9 cellular contexts compared by ENCODE assay signal in the genomic region with DNA sequence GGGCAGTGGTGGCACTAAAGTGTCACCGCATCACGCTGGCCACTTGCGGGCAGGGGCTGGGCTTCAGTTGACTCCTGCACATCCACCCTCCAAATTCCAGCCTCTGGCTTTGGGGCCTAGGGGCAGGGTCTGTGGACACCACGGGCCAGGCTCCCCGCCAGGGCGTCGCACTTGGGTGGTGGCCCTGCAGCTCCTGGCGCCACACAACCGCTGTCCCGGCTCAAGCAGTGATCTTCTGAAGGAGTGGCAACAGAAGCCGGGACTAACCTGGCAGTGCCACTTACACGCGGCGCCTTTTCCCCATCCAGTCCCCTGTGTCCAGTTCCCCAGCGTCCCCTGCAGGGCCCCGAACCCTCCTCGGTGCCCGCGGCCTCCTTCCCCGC.
DNase-seq lines count a peak whose midpoint lies in the region; ATAC-seq, FAIRE-seq and TF ChIP-seq lines count a peak whose summit lies in the region.
"Had no signal": no experiment of that assay in that cellular context is flagged by ENCODE, and none has a peak within 500 bp of the region (broad histone marks: within the 10 kb centered on the region; RNA-seq: fewer than 3 reads in every experiment).

No MANE protein-coding gene starts in this region.

- DNase-seq in astrocyte of the spinal cord (ENCODE audit: low read depth, low spot score), result no peak
- no peak for DNase-seq in left lung
- DNase-seq in stomach, result no peak
- DNase-seq in H54 (ENCODE audit: insufficient read length, low spot score), result no peak
- DNase-seq: activated B cell treated with CpG ODN at 0.5 μM for 24 hours had no signal

- TF ChIP-seq CTCF in HEK293 (tag by site-specific recombination; IDR thresholded peaks at IDR 0.05), result no peak
- no peak for TF ChIP-seq CTCF in astrocyte of the spinal cord (IDR thresholded peaks at IDR 0.05; ENCODE audit: low read depth, low read length)
- no peak for TF ChIP-seq CTCF in left lung (IDR thresholded peaks at IDR 0.05)
- TF ChIP-seq CTCF in stomach (IDR thresholded peaks at IDR 0.05), result no peak

- intact Hi-C loops in left lung (cut with DNase I), result no loop called here
- intact Hi-C loops in stomach (cut with DNase I; ENCODE audit: low total_unique reads), result no loop called here

- H3K27ac ChIP-seq in HEK293 (ENCODE audit: extremely low read depth, low read depth, low read length), result peak overlapping the region; percentile 71; the same call in 1 of the 2 replicates
- no peak overlapping the region for H3K27ac ChIP-seq in left lung
- H3K27ac ChIP-seq in stomach, result peak overlapping the region in 1 of 5 donors; percentile 32

- peaks cover 3% of the 10 kb centered on the region; the same call in 1 of the 2 replicates for H3K4me1 ChIP-seq in HEK293 (ENCODE audit: control insufficient read depth, insufficient read depth, low read length)
- no peaks in the 10 kb centered on the region for H3K4me1 ChIP-seq in left lung
- peaks cover 0 to 15% (median 13%) of the 10 kb centered on the region in 4 donors for H3K4me1 ChIP-seq in stomach

- no peak for TF ChIP-seq EP300 in stomach (IDR thresholded peaks at IDR 0.05)

- POLR2A ChIA-PET in HEK293 (lab: Yijun Ruan, JAX), result interaction anchor here (1.1 kb wide), 1 partner anchor 134 kb away, joined by 4 read pairs; a partner anchor contains a TSS

- in situ Hi-C loops in astrocyte of the spinal cord (cut with HindIII; ENCODE audit: low sequenced_read_pairs), result no loop called here

- ATAC-seq in left lung, result peak; percentile 19
- no peak for ATAC-seq in GM21515 (IDR thresholded peaks at IDR 0.05; ENCODE audit: unreplicated experiment)
- ATAC-seq in HG02870 (IDR thresholded peaks at IDR 0.05; ENCODE audit: unreplicated experiment), result no peak

- WGBS in stomach, 5 donors, result 25 to 53% (median 38%) methylated on average over 9 to 20 of the region's 20 CpGs

- peak overlapping the region; percentile 61 for H3K4me3 ChIP-seq in HEK293 (ENCODE audit: low read depth, low read length)
- peak overlapping the region; percentile 55 for H3K4me3 ChIP-seq in astrocyte of the spinal cord (ENCODE audit: low read depth, low read length)
- H3K4me3 ChIP-seq in left lung, result peak overlapping the region; percentile 40 to 43
- peak overlapping the region; percentile 49 to 63 (median 54) for H3K4me3 ChIP-seq in stomach

- no peak for FAIRE-seq in H54 (lab: Jason Lieb, UNC)
- FAIRE-seq: frontal cortex had no signal

- TF ChIP-seq POLR2A in stomach (IDR thresholded peaks at IDR 0.05) (no peak), H54 (IDR thresholded peaks at IDR 0.05; ENCODE audit: low read depth, low read length) (no peak)

- CTCF ChIA-PET in HEK293 (lab: Yijun Ruan, JAX), result interaction anchor here (1.0 kb wide), 1 partner anchor 9 kb away, joined by 3 read pairs; no protein-coding TSS in a partner anchor

- H3K27me3 ChIP-seq in left lung (peaks cover 0 to 64% of the 10 kb centered on the region in 2 donors), stomach (peaks cover 0 to 43% (median 17%) of the 10 kb centered on the region in 3 donors)

- H3K9me3 ChIP-seq in HEK293 (ENCODE audit: control insufficient read depth, insufficient read depth, low read depth, low read length) (no peaks in the 10 kb centered on the region), left lung (peaks cover 0 to 1% of the 10 kb centered on the region in 2 donors), stomach (no peaks in the 10 kb centered on the region)

- H3K36me3 ChIP-seq in HEK293 (ENCODE audit: control insufficient read depth in 2 of 2, insufficient read depth in 1 of 2, low read length in 2 of 2) (no peaks in the 10 kb centered on the region; a peak in 1 of 3 replicates), left lung (no peaks in the 10 kb centered on the region), stomach (no peaks in the 10 kb centered on the region)

TF ChIP-seq in HEK293, 187 proteins besides CTCF, POLR2A, EP300 and RAD21:
- TF ChIP-seq GLIS2 (tag by site-specific recombination; IDR thresholded peaks at IDR 0.05) (no peak), ZNF202 (tag by site-specific recombination; IDR thresholded peaks at IDR 0.05; ENCODE audit: borderline replicate concordance) (peak; percentile 35; the same call in 1 of the 2 replicates)
